ENCODE assay signal across 8 cellular contexts in genomic region chr9:34047864-34048729, GRCh38. TPM values are rescaled to one million over a fixed set of nuclear protein-coding genes. Genes with fewer than 3 reads are reported as not detected.
DNase-seq lines count a peak whose midpoint lies in the region; ATAC-seq, FAIRE-seq and TF ChIP-seq lines count a peak whose summit lies in the region.

No MANE protein-coding gene starts in this region.

- ATAC-seq in GM18517 (IDR thresholded peaks at IDR 0.05; ENCODE audit: unreplicated experiment) (peak; percentile 26), HG02852 (IDR thresholded peaks at IDR 0.05; ENCODE audit: unreplicated experiment) (peak; percentile 24)

- H3K4me1 ChIP-seq in H1 (replicated peaks in 1 of 4; ENCODE audit: control insufficient read depth in 3 of 4, insufficient read depth in 4 of 4, low read length in 3 of 4) (peaks cover 0 to 15% (median 6%) of the 10 kb centered on the region in 4 experiments; a peak in 4 of 7 replicates), muscle layer of colon (ENCODE audit: insufficient read depth, low read length) (peaks cover 18% of the 10 kb centered on the region)

- no peak overlapping the region for H3K14ac ChIP-seq in H1 (ENCODE audit: insufficient read length)

- 7% methylated on average over 23 of the region's 30 CpGs; no CpG with 5 or more reads in 1 of the 2 experiments for WGBS in H1 (ENCODE audit: extremely low coverage in 1 of 2, insufficient coverage in 1 of 2, insufficient read length in 1 of 2, insufficient replicate concordance in 2 of 2, low coverage in 1 of 2, low lambda C conversion rate in 2 of 2, missing lambda C conversion rate in 1 of 2), 2 experiments

- H3K4me3 ChIP-seq in H1 (ENCODE audit: extremely low read depth in 1 of 4, insufficient read depth in 2 of 4, low read depth in 3 of 4, low read length in 4 of 4): peak overlapping the region; percentile 75 to 97 (median 91)
- peak overlapping the region; percentile 81 to 83 for H3K4me3 ChIP-seq in muscle layer of colon (ENCODE audit: low read depth in 1 of 2, low read length in 2 of 2)

- H3K36me3 ChIP-seq in H1 (ENCODE audit: control insufficient read depth in 2 of 4, insufficient read depth in 4 of 4, low read length in 3 of 4): no peaks in the 10 kb centered on the region
- no peaks in the 10 kb centered on the region for H3K36me3 ChIP-seq in muscle layer of colon (ENCODE audit: insufficient read depth, low read length)

- DNase-seq in NCI-H2171 (lab: John Stamatoyannopoulos, UW): peak; percentile 5
- peak; percentile 65 to 70 for DNase-seq in activated CD4-positive, alpha-beta T cell treated with anti-CD3 and anti-CD28 coated beads, Interleukin-2, amount 50 U/mL, for 48 hours
- DNase-seq in H1 (ENCODE audit: low read depth in 1 of 2, low spot score in 2 of 2): no peak
- DNase-seq in stimulated activated CD8-positive, alpha-beta memory T cell treated with anti-CD3 and anti-CD28 coated beads, Interleukin-7, amount 100 ng/mL, for 48 hours (ENCODE audit: extremely low read depth in 1 of 2, low read depth in 1 of 2): peak; percentile 37 to 56
- DNase-seq in KG1 (lab: John Stamatoyannopoulos, UW): no peak

- H4K8ac ChIP-seq in H1 (ENCODE audit: extremely low read depth, insufficient read depth, low read length): peak overlapping the region; percentile 100

- H4K5ac ChIP-seq in H1 (ENCODE audit: insufficient read length, low read depth, low read length): peak overlapping the region; percentile 65

- FAIRE-seq in H1 (lab: Jason Lieb, UNC): no peak

- peaks cover 44 to 51% of the 10 kb centered on the region in 2 experiments for H3K79me2 ChIP-seq in H1 (ENCODE audit: control insufficient read depth in 1 of 2, insufficient read depth in 2 of 2, low read length in 2 of 2)

- peak overlapping the region; percentile 70 to 99 (median 96) for H3K9ac ChIP-seq in H1 (replicated peaks in 1 of 4; ENCODE audit: extremely low read depth in 1 of 4, low read depth in 3 of 4, low read length in 3 of 4)
- H3K9ac ChIP-seq in muscle layer of colon (ENCODE audit: low read length): peak overlapping the region; percentile 75

- no peak for TF ChIP-seq CTCF in H1 (IDR thresholded peaks at IDR 0.05; ENCODE audit: control extremely low read depth in 1 of 3, insufficient read depth in 1 of 3, low read depth in 1 of 3, low read length in 3 of 3)

- peak overlapping the region; percentile 26 for H4K91ac ChIP-seq in H1 (replicated peaks; ENCODE audit: insufficient read length, low read length)

- peak overlapping the region; percentile 82 to 97 for H3K4me2 ChIP-seq in H1 (ENCODE audit: insufficient read depth in 1 of 2, low read depth in 2 of 2, low read length in 2 of 2)

- H3K79me1 ChIP-seq in H1 (ENCODE audit: low read depth, low read length): 0 out of 2 replicates have a peak, but pooled peaks cover 2% of the 10 kb centered on the region

- H2BK12ac ChIP-seq in H1 (ENCODE audit: low read depth, low read length): peak overlapping the region; percentile 75; the same call in 1 of the 2 replicates

- H3K4ac ChIP-seq in H1 (replicated peaks; ENCODE audit: insufficient read length, low read depth, low read length): no peak overlapping the region

- peak overlapping the region; percentile 35; the same call in 1 of the 2 replicates for H3K18ac ChIP-seq in H1 (ENCODE audit: extremely low read depth, low read length)

- peak overlapping the region; percentile 99 for H2BK5ac ChIP-seq in H1 (ENCODE audit: low read depth, low read length)

- no peaks in the 10 kb centered on the region for H3K27me3 ChIP-seq in H1 (replicated peaks in 1 of 4; ENCODE audit: control insufficient read depth in 3 of 4, extremely low read depth in 1 of 4, insufficient read depth in 3 of 4, low read length in 3 of 4)
- H3K27me3 ChIP-seq in muscle layer of colon (ENCODE audit: control insufficient read depth in 1 of 2, insufficient read depth in 2 of 2, low read length in 2 of 2): no peaks in the 10 kb centered on the region

- H3K23me2 ChIP-seq in H1 (ENCODE audit: low read depth, low read length): no peaks in the 10 kb centered on the region

- H2BK120ac ChIP-seq in H1 (replicated peaks; ENCODE audit: low read depth, low read length): no peak overlapping the region

- CTCF ChIA-PET in H1 (lab: Charles Lee; ENCODE audit: partially characterized antibody): interaction anchor here (0.7 to 1.4 kb wide), 5 partner anchors 16 to 28 kb away, joined by 3 to 7 read pairs (median 5); no protein-coding TSS in a partner anchor

- H3K56ac ChIP-seq in H1 (replicated peaks; ENCODE audit: insufficient read length, low read depth, low read length): no peak overlapping the region

- no peak for TF ChIP-seq RAD21 in H1 (IDR thresholded peaks at IDR 0.05 in 1 of 2, conservative IDR thresholded peaks at IDR 0.05 in 1 of 2; ENCODE audit: low read depth in 2 of 2, low read length in 2 of 2)

- POLR2A ChIA-PET in H1 (lab: Charles Lee; ENCODE audit: partially characterized antibody): interaction anchor here (0.5 to 3.5 kb wide), 31 partner anchors 7 to 271 kb away, joined by 3 to 27 read pairs (median 7); partner anchors contain the start of gene UBAP1

- no peak for TF ChIP-seq EP300 in H1 (IDR thresholded peaks at IDR 0.05; ENCODE audit: borderline replicate concordance in 1 of 2, low read depth in 2 of 2, low read length in 2 of 2)

- H3K27ac ChIP-seq in H1 (ENCODE audit: low read depth, low read length) (peak overlapping the region; percentile 100), muscle layer of colon (ENCODE audit: low read depth, low read length) (peak overlapping the region; percentile 96)

- no peaks in the 10 kb centered on the region for H3K9me3 ChIP-seq in H1 (ENCODE audit: insufficient read depth in 2 of 2, low read depth in 1 of 2, low read length in 1 of 2)
- no peaks in the 10 kb centered on the region for H3K9me3 ChIP-seq in muscle layer of colon (ENCODE audit: low read length)

- H2AK5ac ChIP-seq in H1 (ENCODE audit: low read depth, low read length): 0 out of 2 replicates have a peak overlapping the region, but pooled peaks have one; percentile 3

- H2BK20ac ChIP-seq in H1 (ENCODE audit: low read length): no peak overlapping the region

- no peak overlapping the region for H2BK15ac ChIP-seq in H1 (ENCODE audit: low read length)

- TF ChIP-seq POLR2A in H1 (IDR thresholded peaks at IDR 0.05; ENCODE audit: control extremely low read depth in 1 of 2, low read depth in 2 of 2, low read length in 2 of 2): no peak

- no peak overlapping the region for H2AFZ ChIP-seq in H1 (ENCODE audit: low read length)

- H4K20me1 ChIP-seq in H1 (replicated peaks in 1 of 2; ENCODE audit: control insufficient read depth in 1 of 2, insufficient read depth in 2 of 2, low read length in 2 of 2): peaks cover 0 to 5% of the 10 kb centered on the region in 2 experiments

- H3K23ac ChIP-seq in H1 (ENCODE audit: insufficient read length): no peak overlapping the region

TF ChIP-seq in H1, 55 proteins besides CTCF, POLR2A, EP300 and RAD21:
- TF ChIP-seq SAP30 (IDR thresholded peaks at IDR 0.05; ENCODE audit: insufficient read depth, insufficient replicate concordance, low read length): peak; percentile 58
- TF ChIP-seq GTF2F1 (IDR thresholded peaks at IDR 0.05; ENCODE audit: borderline replicate concordance, low read depth, low read length): no peak
- TF ChIP-seq TCF12 (IDR thresholded peaks at IDR 0.05; ENCODE audit: low read depth, low read length): no peak
- no peak for TF ChIP-seq EZH2 (IDR thresholded peaks at IDR 0.05; ENCODE audit: low read depth, low read length, severe bottlenecking)
- no peak for TF ChIP-seq SP1 (IDR thresholded peaks at IDR 0.05; ENCODE audit: low read depth, low read length)
- no peak for TF ChIP-seq ATF2 (IDR thresholded peaks at IDR 0.05; ENCODE audit: low read length)
- TF ChIP-seq BACH1 (IDR thresholded peaks at IDR 0.05; ENCODE audit: low read length): no peak
- no peak for TF ChIP-seq GABPA (IDR thresholded peaks at IDR 0.05; ENCODE audit: borderline replicate concordance, insufficient read depth, low read length)
- no peak for TF ChIP-seq KDM5A (IDR thresholded peaks at IDR 0.05; ENCODE audit: low read length)
- no peak for TF ChIP-seq FOSL1 (IDR thresholded peaks at IDR 0.05; ENCODE audit: insufficient read depth, low read depth, low read length)
- TF ChIP-seq RBBP5 (IDR thresholded peaks at IDR 0.05; ENCODE audit: borderline replicate concordance, low read depth, low read length): 0 out of 2 replicates have a peak, but pooled peaks have one; percentile 3
- TF ChIP-seq RFX5 (IDR thresholded peaks at IDR 0.05; ENCODE audit: borderline replicate concordance, low read depth, low read length): no peak
- TF ChIP-seq TEAD4 (IDR thresholded peaks at IDR 0.05; ENCODE audit: low read depth, low read length): no peak
- TF ChIP-seq TAF7 (optimal IDR thresholded peaks at IDR 0.05; ENCODE audit: borderline replicate concordance, low read depth, low read length): no peak
- TF ChIP-seq HDAC2 (IDR thresholded peaks at IDR 0.05; ENCODE audit: borderline replicate concordance in 1 of 2, low read depth in 2 of 2, low read length in 2 of 2): no peak
- TF ChIP-seq HDAC6 (IDR thresholded peaks at IDR 0.05; ENCODE audit: low read depth, low read length): no peak

RNA-seq across cellular contexts. Expression of gene UBAP2, which starts 0.6 kb away (rescaled TPM):
- total RNA-seq in H1 (2021; fragmentation: NEBNext Ultra II Directional; extraction: Animal tissue kit (Norgen Biotek cat#: 25700)): 72.0 and 75.0 TPM in 2 replicates
- polyA plus RNA-seq in H1 (2011; rRNA removed): 81.4 and 88.2 TPM in 2 replicates
- polyA plus RNA-seq in H1 (2011; cell fraction: cytosol; rRNA removed): 37.6 TPM
- 102 TPM for polyA plus RNA-seq in H1 (2011; cell fraction: nucleus; rRNA removed)
- polyA plus RNA-seq in H1 (2012, experiment 1 of 2): 50.9 to 59.2 TPM (median 53.6 TPM) in 4 replicates
- polyA plus RNA-seq in H1 (2012, experiment 2 of 2): 24.9 TPM
- polyA plus RNA-seq in H1 (2013, experiment 1 of 2): 45.0 TPM
- 43.8 TPM for polyA plus RNA-seq in H1 (2013, experiment 2 of 2)
- 52.1 and 53.7 TPM in 2 replicates for polyA minus RNA-seq in H1 (2011; rRNA and poly(A)+ RNA removed)
- 32.0 TPM for polyA minus RNA-seq in H1 (2011; cell fraction: cytosol; rRNA and poly(A)+ RNA removed)
- 63.7 TPM for polyA minus RNA-seq in H1 (2011; cell fraction: nucleus; rRNA and poly(A)+ RNA removed)

Comparison
In these comparisons a context has a peak if more than half of its experiments do, and no peak if none do; other contexts are left out.
1. DNase-seq: peak in NCI-H2171 (single experiment), activated CD4-positive, alpha-beta T cell treated with anti-CD3 and anti-CD28 coated beads, Interleukin-2, amount 50 U/mL, for 48 hours (2 of 2) and stimulated activated CD8-positive, alpha-beta memory T cell treated with anti-CD3 and anti-CD28 coated beads, Interleukin-7, amount 100 ng/mL, for 48 hours (2 of 2); none in H1 (0 of 2) and KG1 (single experiment).